Comparison of ENCODE assay signal across 21 cellular contexts in the genomic region with DNA sequence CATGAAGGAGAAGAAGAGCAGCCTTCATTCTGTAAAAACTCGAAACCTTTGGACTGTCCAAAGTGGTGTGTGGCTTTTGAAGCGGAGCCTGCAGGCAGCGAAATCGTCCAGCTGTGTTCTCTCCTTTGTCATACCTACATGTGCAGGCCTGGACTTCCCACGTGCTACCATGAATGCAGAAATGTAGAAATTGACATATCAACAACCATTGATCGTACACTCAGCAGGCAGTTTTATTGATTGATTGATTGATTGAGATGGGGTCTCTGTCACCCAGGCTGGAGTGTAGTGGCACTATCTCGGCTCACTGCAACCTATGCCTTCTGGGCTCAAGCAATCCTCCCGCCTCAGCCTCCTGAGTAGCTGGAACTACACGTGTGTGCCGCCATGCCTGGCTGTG. TPM values are rescaled to one million over a fixed set of nuclear protein-coding genes. Genes with fewer than 3 reads are reported as not detected.
DNase-seq lines count a peak whose midpoint lies in the region; ATAC-seq and TF ChIP-seq lines count a peak whose summit lies in the region.
"Had no signal": no experiment of that assay in that cellular context is flagged by ENCODE, and none has a peak within 500 bp of the region (broad histone marks: within the 10 kb centered on the region; RNA-seq: fewer than 3 reads in every experiment).

No MANE protein-coding gene starts in this region.

- peaks cover 22% of the 10 kb centered on the region for H4K20me1 ChIP-seq in BLaER1

- CTCF ChIA-PET in activated CD4-positive, alpha-beta T cell treated with anti-CD3 and anti-CD28 coated beads, Interleukin-2, amount 10 ng/mL, durations not matched to agents 7 days and 5 days (lab: Charles Lee), result interaction anchor here (1.1 kb wide), 1 partner anchor 10 kb away, joined by 4 read pairs; no protein-coding TSS in a partner anchor

- no peak for DNase-seq in activated CD4-positive, alpha-beta T cell treated with anti-CD3 and anti-CD28 coated beads, Interleukin-2, amount 10 ng/mL, durations not matched to agents 7 days and 5 days
- no peak for DNase-seq in activated CD4-positive, alpha-beta T cell treated with anti-CD3 and anti-CD28 coated beads for 1 hour
- DNase-seq in SK-N-MC (ENCODE audit: low read depth, low spot score) (no peak), midbrain (lab: John Stamatoyannopoulos, UW) (no peak)
- DNase-seq: DMS153, DND-41, Karpas-422, NCI-H1092, NCI-H1417 treated with DMSO at 0.1 percent for 48 hours, NCI-H1694 treated with DMSO at 0.1 percent for 48 hours, NCI-H2081, NCI-H2227 treated with DMSO at 0.1 percent for 48 hours, NCI-H526 treated with DMSO at 0.1 percent for 48 hours, RPMI8226, SHP77 treated with DMSO at 0.1 percent for 48 hours, SK-N-SH had no signal

- peaks cover 11% of the 10 kb centered on the region for H3K4me1 Mint-ChIP-seq in activated CD4-positive, alpha-beta T cell treated with anti-CD3 and anti-CD28 coated beads, Interleukin-2, amount 10 ng/mL, durations not matched to agents 7 days and 5 days
- H3K4me1 Mint-ChIP-seq in nephron, result peaks cover 15% of the 10 kb centered on the region

- no peak for ATAC-seq in HG02588 (IDR thresholded peaks at IDR 0.05; ENCODE audit: unreplicated experiment)

- H3K36me3 ChIP-seq in BLaER1 (peaks cover 7% of the 10 kb centered on the region; the same call in 1 of the 2 replicates), SK-N-MC (ENCODE audit: insufficient read depth, low read length) (peaks cover 12% of the 10 kb centered on the region)

- H3K9ac ChIP-seq in BLaER1 (no peak overlapping the region), SK-N-MC (ENCODE audit: insufficient read length) (no peak overlapping the region)
- H3K9ac ChIP-seq: SK-N-SH had no signal

- H3K27ac Mint-ChIP-seq in activated CD4-positive, alpha-beta T cell treated with anti-CD3 and anti-CD28 coated beads, Interleukin-2, amount 10 ng/mL, durations not matched to agents 7 days and 5 days, result peak overlapping the region; percentile 25
- no peak overlapping the region for H3K27ac Mint-ChIP-seq in nephron

- H3K27me3 Mint-ChIP-seq in activated CD4-positive, alpha-beta T cell treated with anti-CD3 and anti-CD28 coated beads, Interleukin-2, amount 10 ng/mL, durations not matched to agents 7 days and 5 days, result no peaks in the 10 kb centered on the region
- H3K27me3 Mint-ChIP-seq in nephron (ENCODE audit: low read depth), result no peaks in the 10 kb centered on the region
- H3K27me3 Mint-ChIP-seq: B cell had no signal

- no peaks in the 10 kb centered on the region for H3K9me3 Mint-ChIP-seq in activated CD4-positive, alpha-beta T cell treated with anti-CD3 and anti-CD28 coated beads, Interleukin-2, amount 10 ng/mL, durations not matched to agents 7 days and 5 days
- H3K9me3 Mint-ChIP-seq in nephron, result no peaks in the 10 kb centered on the region

- H3K4me1 ChIP-seq in BLaER1, result peaks cover 32% of the 10 kb centered on the region

- H3K9me3 ChIP-seq in BLaER1 (peaks cover 12% of the 10 kb centered on the region), SK-N-MC (ENCODE audit: low read depth, low read length) (no peaks in the 10 kb centered on the region)
- H3K9me3 ChIP-seq: SK-N-SH had no signal

- no peaks in the 10 kb centered on the region for H3K27me3 ChIP-seq in BLaER1

- H3K4me3 ChIP-seq in BLaER1 (no peak overlapping the region), SK-N-MC (no peak overlapping the region)

- H3K4me2 ChIP-seq in BLaER1, result peak overlapping the region; percentile 9; the same call in 1 of the 2 replicates
- H3K4me2 ChIP-seq: SK-N-SH had no signal

- no peak for TF ChIP-seq CTCF in nephron (IDR thresholded peaks at IDR 0.05; ENCODE audit: unreplicated experiment in 3 of 3)

- H3K4me3 Mint-ChIP-seq in activated CD4-positive, alpha-beta T cell treated with anti-CD3 and anti-CD28 coated beads, Interleukin-2, amount 10 ng/mL, durations not matched to agents 7 days and 5 days, result no peak overlapping the region
- peak overlapping the region in 2 of 3 experiments; percentile 50 to 53 for H3K4me3 Mint-ChIP-seq in nephron

- peaks cover 14% of the 10 kb centered on the region for H3K36me3 Mint-ChIP-seq in activated CD4-positive, alpha-beta T cell treated with anti-CD3 and anti-CD28 coated beads, Interleukin-2, amount 10 ng/mL, durations not matched to agents 7 days and 5 days (ENCODE audit: low read depth)
- H3K36me3 Mint-ChIP-seq in nephron (ENCODE audit: low read depth), result peaks cover 13% of the 10 kb centered on the region

- POLR2A ChIA-PET in activated CD4-positive, alpha-beta T cell treated with anti-CD3 and anti-CD28 coated beads, Interleukin-2, amount 10 ng/mL, durations not matched to agents 7 days and 5 days (lab: Charles Lee), result no interaction called here

- no peak overlapping the region; the same call in 1 of the 2 replicates for H3K27ac ChIP-seq in BLaER1
- H3K27ac ChIP-seq in SK-N-MC, result peak overlapping the region; percentile 33
- H3K27ac ChIP-seq: 22Rv1 had no signal

RNA-seq across cellular contexts. Expression of gene HAPSTR1, which starts 2.6 kb away (rescaled TPM):
- 10 to 100 TPM; 55.0 to 55.6 TPM for total RNA-seq in activated CD4-positive, alpha-beta T cell treated with anti-CD3 and anti-CD28 coated beads, Interleukin-2, amount 10 ng/mL, durations not matched to agents 7 days and 5 days
